14 cellular contexts compared by ENCODE assay signal in genomic region chr4:43360296-43360695, GRCh38.
DNase-seq lines count a peak whose midpoint lies in the region; ATAC-seq and TF ChIP-seq lines count a peak whose summit lies in the region.
"Had no signal": no experiment of that assay in that cellular context is flagged by ENCODE, and none has a peak within 500 bp of the region (broad histone marks: within the 10 kb centered on the region; RNA-seq: fewer than 3 reads in every experiment).

No MANE protein-coding gene starts in this region.

- no peaks in the 10 kb centered on the region for H3K9me3 ChIP-seq in thyroid gland
- H3K9me3 ChIP-seq: BE2C had no signal

- no peaks in the 10 kb centered on the region for H3K4me1 ChIP-seq in thyroid gland
- H3K4me1 ChIP-seq: BE2C had no signal

- no peaks in the 10 kb centered on the region for H3K36me3 ChIP-seq in thyroid gland
- H3K36me3 ChIP-seq: BE2C had no signal

- H3K27ac ChIP-seq in VCaP, result peak overlapping the region; percentile 7
- no peak overlapping the region for H3K27ac ChIP-seq in thyroid gland
- H3K27ac ChIP-seq: C4-2B had no signal

- TF ChIP-seq CTCF in VCaP (conservative IDR thresholded peaks at IDR 0.05) (no peak), epithelial cell of esophagus (IDR thresholded peaks at IDR 0.05; ENCODE audit: insufficient read depth, low read depth, low read length, missing control alignments) (no peak), thyroid gland (IDR thresholded peaks at IDR 0.05) (no peak)

- H3K27me3 ChIP-seq in thyroid gland, result no peaks in the 10 kb centered on the region
- H3K27me3 ChIP-seq: BE2C had no signal

- no peak for TF ChIP-seq POLR2A in thyroid gland (IDR thresholded peaks at IDR 0.05)

- WGBS in thyroid gland, 2 donors, result 60 to 62% methylated on average over 2 of the region's 2 CpGs

- ATAC-seq in GM21515 (IDR thresholded peaks at IDR 0.05; ENCODE audit: unreplicated experiment), result no peak
- ATAC-seq: GM12878, GM23338 had no signal

- no peak overlapping the region for H3K4me3 ChIP-seq in epithelial cell of esophagus (ENCODE audit: low read length)
- H3K4me3 ChIP-seq in thyroid gland (replicated peaks in 1 of 3), result no peak overlapping the region
- H3K4me3 ChIP-seq: GM12878, GM23338 had no signal

- DNase-seq in DMS53 (lab: John Stamatoyannopoulos, UW) (peak; percentile 75), NCI-H774 (lab: John Stamatoyannopoulos, UW) (peak; percentile 2), epithelial cell of esophagus (ENCODE audit: low read depth) (peak; percentile 13), middle frontal gyrus (ENCODE audit: extremely low spot score, low spot score) (no peak), thyroid gland (no peak), NCI-H510A treated with DMSO at 0.1 percent for 48 hours (lab: John Stamatoyannopoulos, UW) (no peak)
- DNase-seq: BE2C; CD4-positive, alpha-beta memory T cell; H9 had no signal

- intact Hi-C loops in thyroid gland (cut with DNase I), result no loop called here

Comparison
In these comparisons a context has a peak if more than half of its experiments do, and no peak if none do; other contexts are left out.
1. DNase-seq: peak in DMS53 (single experiment), NCI-H774 (single experiment) and epithelial cell of esophagus (single experiment); none in middle frontal gyrus (single experiment), thyroid gland (0 of 2) and NCI-H510A treated with DMSO at 0.1 percent for 48 hours (single experiment).